Comparison of ENCODE assay signal across 12 cellular contexts in the genomic region with DNA sequence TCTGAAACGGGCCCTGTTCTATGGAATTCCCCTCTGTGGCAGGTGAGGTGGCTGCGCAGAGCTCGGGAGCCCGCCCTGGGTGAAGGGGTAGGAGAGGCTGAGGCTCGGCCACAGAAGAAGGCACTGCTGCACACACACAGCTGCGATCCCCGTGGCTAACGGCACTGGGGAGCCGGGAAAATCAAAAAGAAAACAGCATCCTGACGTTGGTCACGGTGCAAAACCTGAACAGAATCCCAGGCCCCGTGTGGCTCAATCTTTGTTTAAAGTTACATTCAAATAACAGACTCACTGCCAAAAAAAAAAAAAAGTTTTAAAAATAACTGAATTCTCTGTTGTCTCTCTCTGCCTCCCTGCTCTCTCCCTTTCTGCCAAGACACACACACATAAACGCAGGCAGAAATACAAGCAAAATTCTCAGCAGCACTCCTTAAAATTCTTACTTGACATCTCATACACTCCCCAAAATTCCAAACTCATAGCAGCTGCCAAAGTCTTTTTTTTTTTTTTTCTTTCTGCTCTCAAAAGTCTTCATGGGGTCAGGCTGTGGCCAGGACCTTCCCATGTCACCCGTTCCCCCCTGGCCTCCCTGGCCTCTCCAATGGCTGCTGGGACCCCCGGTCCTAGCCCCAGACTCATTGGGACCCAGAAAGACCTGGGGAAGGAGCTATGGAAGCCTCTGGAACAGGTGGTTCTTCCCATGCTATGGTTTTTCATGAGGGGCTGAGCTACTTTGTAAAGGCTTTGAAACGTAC.
A peak's percentile ranks its signal among the peaks of the same experiment; 100 is the strongest.
DNase-seq lines count a peak whose midpoint lies in the region; ATAC-seq and TF ChIP-seq lines count a peak whose summit lies in the region.
"Had no signal": no experiment of that assay in that cellular context is flagged by ENCODE, and none has a peak within 500 bp of the region (broad histone marks: within the 10 kb centered on the region; RNA-seq: fewer than 3 reads in every experiment).

No MANE protein-coding gene starts in this region.

- CTCF ChIA-PET in activated CD8-positive, alpha-beta T cell treated with anti-CD3 and anti-CD28 coated beads, Interleukin-2, amount 10 ng/mL, durations not matched to agents 7 days and 5 days (lab: Charles Lee) = no interaction called here

- H3K9ac ChIP-seq in BLaER1 treated with 17β-estradiol and CSF1 and Interleukin-3, amounts not matched to agents 10 nM and 100 nM = peak overlapping the region in 5 of 11 experiments; percentile 11 to 43 (median 30); a peak in 6 of 22 replicates
- no peak overlapping the region for H3K9ac ChIP-seq in colonic mucosa (ENCODE audit: low read depth in 2 of 2, low read length in 2 of 2)

- H3K4me1 ChIP-seq in BLaER1 treated with 17β-estradiol and CSF1 and Interleukin-3, amounts not matched to agents 10 nM and 100 nM = peaks cover 38 to 64% (median 50%) of the 10 kb centered on the region in 10 experiments
- H3K4me1 ChIP-seq in colonic mucosa (no peaks in the 10 kb centered on the region), psoas muscle (peaks cover 4% of the 10 kb centered on the region)

- H4K20me1 ChIP-seq in BLaER1 treated with 17β-estradiol and CSF1 and Interleukin-3, amounts not matched to agents 10 nM and 100 nM = no peaks in the 10 kb centered on the region

- TF ChIP-seq CTCF in colonic mucosa (IDR thresholded peaks at IDR 0.05) (no peak), psoas muscle (IDR thresholded peaks at IDR 0.05) (no peak)

- H3K27me3 Mint-ChIP-seq in activated CD8-positive, alpha-beta T cell treated with anti-CD3 and anti-CD28 coated beads, Interleukin-2, amount 10 ng/mL, durations not matched to agents 7 days and 5 days (ENCODE audit: low read depth) = no peaks in the 10 kb centered on the region

- no peak overlapping the region for H3K27ac Mint-ChIP-seq in activated CD8-positive, alpha-beta T cell treated with anti-CD3 and anti-CD28 coated beads, Interleukin-2, amount 10 ng/mL, durations not matched to agents 7 days and 5 days
- H3K27ac Mint-ChIP-seq: activated T-helper 17 cell treated with anti-CD3 and anti-CD28 coated beads, Interleukin-2, amount 50 U/mL, for 72 hours; CD14-positive monocyte had no signal

- H3K9me3 Mint-ChIP-seq in activated CD8-positive, alpha-beta T cell treated with anti-CD3 and anti-CD28 coated beads, Interleukin-2, amount 10 ng/mL, durations not matched to agents 7 days and 5 days (ENCODE audit: insufficient read depth) = no peaks in the 10 kb centered on the region
- H3K9me3 Mint-ChIP-seq: activated T-helper 17 cell treated with anti-CD3 and anti-CD28 coated beads, Interleukin-2, amount 50 U/mL, for 72 hours had no signal

- no peak overlapping the region for H3K4me3 ChIP-seq in BLaER1 treated with 17β-estradiol and CSF1 and Interleukin-3, amounts not matched to agents 10 nM and 100 nM
- H3K4me3 ChIP-seq in colonic mucosa = no peak overlapping the region
- no peak overlapping the region for H3K4me3 ChIP-seq in psoas muscle

- peak overlapping the region; percentile 43 to 91 (median 82) for H3K4me2 ChIP-seq in BLaER1 treated with 17β-estradiol and CSF1 and Interleukin-3, amounts not matched to agents 10 nM and 100 nM

- WGBS in psoas muscle, 3 donors = 52 to 65% (median 60%) methylated on average over 16 of the region's 16 CpGs

- no peaks in the 10 kb centered on the region for H3K36me3 Mint-ChIP-seq in activated CD8-positive, alpha-beta T cell treated with anti-CD3 and anti-CD28 coated beads, Interleukin-2, amount 10 ng/mL, durations not matched to agents 7 days and 5 days (ENCODE audit: low read depth)
- H3K36me3 Mint-ChIP-seq: CD14-positive monocyte had no signal

- POLR2A ChIA-PET in activated CD8-positive, alpha-beta T cell treated with anti-CD3 and anti-CD28 coated beads, Interleukin-2, amount 10 ng/mL, durations not matched to agents 7 days and 5 days (lab: Charles Lee) = no interaction called here

- H3K9me3 ChIP-seq in BLaER1 treated with 17β-estradiol and CSF1 and Interleukin-3, amounts not matched to agents 10 nM and 100 nM (replicated peaks in 1 of 11) = peaks cover 0 to 11% (median 5%) of the 10 kb centered on the region in 11 experiments; a peak in 8 of 22 replicates
- H3K9me3 ChIP-seq in colonic mucosa = no peaks in the 10 kb centered on the region
- no peaks in the 10 kb centered on the region for H3K9me3 ChIP-seq in psoas muscle

- H3K27me3 ChIP-seq in BLaER1 treated with 17β-estradiol and CSF1 and Interleukin-3, amounts not matched to agents 10 nM and 100 nM = peaks cover 0 to 39% (median 9%) of the 10 kb centered on the region in 11 experiments; a peak in 13 of 22 replicates
- H3K27me3 ChIP-seq in colonic mucosa (no peaks in the 10 kb centered on the region), psoas muscle (ENCODE audit: insufficient read depth in 3 of 3, low read length in 2 of 3) (no peaks in the 10 kb centered on the region)

- DNase-seq in colonic mucosa (peak; percentile 12), left kidney (ENCODE audit: low read depth, low spot score) (peak; percentile 73), psoas muscle (no peak), KG1 (lab: John Stamatoyannopoulos, UW) (no peak), NCI-H1105 treated with DMSO at 0.1 percent for 48 hours (lab: John Stamatoyannopoulos, UW) (no peak)
- no peak for DNase-seq in activated CD8-positive, alpha-beta T cell treated with anti-CD3 and anti-CD28 coated beads, Interleukin-2, amount 10 ng/mL, durations not matched to agents 7 days and 5 days
- no peak for DNase-seq in stimulated activated CD4-positive, alpha-beta T cell treated with anti-CD3 and anti-CD28 coated beads, Interleukin-15, amount 100 ng/mL, for 24 hours
- DNase-seq: DND-41, SIG-M5 had no signal

- intact Hi-C loops in colonic mucosa (cut with DNase I) (no loop called here), psoas muscle (cut with DNase I) (no loop called here)

- no peak overlapping the region for H3K4me3 Mint-ChIP-seq in activated CD8-positive, alpha-beta T cell treated with anti-CD3 and anti-CD28 coated beads, Interleukin-2, amount 10 ng/mL, durations not matched to agents 7 days and 5 days
- H3K4me3 Mint-ChIP-seq: activated T-helper 17 cell treated with anti-CD3 and anti-CD28 coated beads, Interleukin-2, amount 50 U/mL, for 72 hours; CD14-positive monocyte had no signal

- no peaks in the 10 kb centered on the region for H3K36me3 ChIP-seq in BLaER1 treated with 17β-estradiol and CSF1 and Interleukin-3, amounts not matched to agents 10 nM and 100 nM
- H3K36me3 ChIP-seq in colonic mucosa (no peaks in the 10 kb centered on the region), psoas muscle (ENCODE audit: insufficient read depth in 1 of 2, low read depth in 1 of 2) (no peaks in the 10 kb centered on the region)

- peak in 1 of 4 donors; percentile 31 for ATAC-seq in psoas muscle
- no peak for ATAC-seq in activated CD8-positive, alpha-beta T cell treated with anti-CD3 and anti-CD28 coated beads, Interleukin-2, amount 10 ng/mL, durations not matched to agents 7 days and 5 days
- ATAC-seq: activated T-helper 17 cell treated with anti-CD3 and anti-CD28 coated beads, Interleukin-2, amount 50 U/mL, for 72 hours had no signal

- H3K4me1 Mint-ChIP-seq in activated CD8-positive, alpha-beta T cell treated with anti-CD3 and anti-CD28 coated beads, Interleukin-2, amount 10 ng/mL, durations not matched to agents 7 days and 5 days (ENCODE audit: low read depth) = no peaks in the 10 kb centered on the region
- H3K4me1 Mint-ChIP-seq: activated T-helper 17 cell treated with anti-CD3 and anti-CD28 coated beads, Interleukin-2, amount 50 U/mL, for 72 hours; CD14-positive monocyte had no signal

- H3K27ac ChIP-seq in BLaER1 treated with 17β-estradiol and CSF1 and Interleukin-3, amounts not matched to agents 10 nM and 100 nM = peak overlapping the region in 4 of 11 experiments; percentile 6 to 27 (median 13); a peak in 2 of 22 replicates
- H3K27ac ChIP-seq in colonic mucosa (no peak overlapping the region), psoas muscle (peak overlapping the region; percentile 46)

Comparison
In these comparisons a context has a peak if more than half of its experiments do, and no peak if none do; other contexts are left out.
1. DNase-seq: peak in colonic mucosa (single experiment) and left kidney (single experiment); none in psoas muscle (0 of 2), KG1 (single experiment), activated CD8-positive, alpha-beta T cell treated with anti-CD3 and anti-CD28 coated beads, Interleukin-2, amount 10 ng/mL, durations not matched to agents 7 days and 5 days (single experiment), NCI-H1105 treated with DMSO at 0.1 percent for 48 hours (single experiment) and stimulated activated CD4-positive, alpha-beta T cell treated with anti-CD3 and anti-CD28 coated beads, Interleukin-15, amount 100 ng/mL, for 24 hours (single experiment).